ENCODE assay signal across 8 cellular contexts in the genomic region with DNA sequence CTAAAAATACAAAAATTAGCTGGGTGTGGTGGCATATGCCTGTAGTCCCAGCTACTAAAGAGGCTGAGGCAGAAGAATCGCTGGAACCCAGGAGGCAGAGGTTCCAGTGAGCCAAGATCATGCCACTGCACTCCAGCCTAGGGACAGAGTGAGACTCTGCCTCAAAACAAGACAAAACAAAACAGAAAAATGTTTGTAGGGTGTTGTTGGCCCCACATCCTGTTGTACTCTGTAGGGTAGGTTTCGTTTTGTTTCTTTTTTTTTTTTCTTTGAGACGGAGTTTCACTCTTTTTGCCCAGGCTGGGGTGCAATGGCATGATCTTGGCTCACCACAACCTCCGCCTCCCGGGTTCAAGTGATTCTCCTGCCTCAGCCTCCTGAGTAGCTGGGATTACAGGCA. TPM values are rescaled to one million over a fixed set of nuclear protein-coding genes. Genes with fewer than 3 reads are reported as not detected.
A peak's percentile ranks its signal among the peaks of the same experiment; 100 is the strongest.
DNase-seq lines count a peak whose midpoint lies in the region; ATAC-seq lines count a peak whose summit lies in the region.
"Not testable (repeated sequence)": the region's sequence is repeated elsewhere in the genome, so short reads cannot be mapped to it uniquely, and the experiment has no call there.

No MANE protein-coding gene starts in this region.

- H3K36me3 Mint-ChIP-seq in activated CD4-positive, alpha-beta T cell treated with anti-CD3 and anti-CD28 coated beads, Interleukin-2, amount 10 ng/mL, durations not matched to agents 7 days and 5 days (ENCODE audit: low read depth); activated naive CD8-positive, alpha-beta T cell treated with anti-CD3 and anti-CD28 coated beads, Interleukin-2, amount 10 ng/mL, durations not matched to agents 7 days and 5 days: not testable (repeated sequence)

- peak overlapping the region; percentile 56 for H3K4me3 Mint-ChIP-seq in activated CD4-positive, alpha-beta T cell treated with anti-CD3 and anti-CD28 coated beads, Interleukin-2, amount 10 ng/mL, durations not matched to agents 7 days and 5 days
- peak overlapping the region; percentile 70 for H3K4me3 Mint-ChIP-seq in activated naive CD8-positive, alpha-beta T cell treated with anti-CD3 and anti-CD28 coated beads, Interleukin-2, amount 10 ng/mL, durations not matched to agents 7 days and 5 days

- DNase-seq in activated CD4-positive, alpha-beta T cell treated with anti-CD3 and anti-CD28 coated beads, Interleukin-2, amount 10 ng/mL, durations not matched to agents 7 days and 5 days, result peak; percentile 70
- DNase-seq in activated naive CD8-positive, alpha-beta T cell treated with anti-CD3 and anti-CD28 coated beads, Interleukin-2, amount 10 ng/mL, durations not matched to agents 7 days and 5 days, result peak; percentile 48
- DNase-seq in stimulated activated naive CD8-positive, alpha-beta T cell treated with anti-CD3 and anti-CD28 coated beads, Interleukin-15, Interleukin-2, amounts not matched to agents 100 U/mL and 50 U/mL, for 24 hours, result not testable (repeated sequence)

- peaks cover 71% of the 10 kb centered on the region for H3K4me1 Mint-ChIP-seq in activated CD4-positive, alpha-beta T cell treated with anti-CD3 and anti-CD28 coated beads, Interleukin-2, amount 10 ng/mL, durations not matched to agents 7 days and 5 days
- H3K4me1 Mint-ChIP-seq in activated naive CD8-positive, alpha-beta T cell treated with anti-CD3 and anti-CD28 coated beads, Interleukin-2, amount 10 ng/mL, durations not matched to agents 7 days and 5 days, result peaks cover 31% of the 10 kb centered on the region

- H3K27me3 Mint-ChIP-seq in activated CD4-positive, alpha-beta T cell treated with anti-CD3 and anti-CD28 coated beads, Interleukin-2, amount 10 ng/mL, durations not matched to agents 7 days and 5 days; activated naive CD8-positive, alpha-beta T cell treated with anti-CD3 and anti-CD28 coated beads, Interleukin-2, amount 10 ng/mL, durations not matched to agents 7 days and 5 days: not testable (repeated sequence)

- H3K27ac Mint-ChIP-seq in activated CD4-positive, alpha-beta T cell treated with anti-CD3 and anti-CD28 coated beads, Interleukin-2, amount 10 ng/mL, durations not matched to agents 7 days and 5 days, result peak overlapping the region; percentile 94
- peak overlapping the region; percentile 92 for H3K27ac Mint-ChIP-seq in activated naive CD8-positive, alpha-beta T cell treated with anti-CD3 and anti-CD28 coated beads, Interleukin-2, amount 10 ng/mL, durations not matched to agents 7 days and 5 days

- H3K9me3 Mint-ChIP-seq in activated CD4-positive, alpha-beta T cell treated with anti-CD3 and anti-CD28 coated beads, Interleukin-2, amount 10 ng/mL, durations not matched to agents 7 days and 5 days, result peaks cover 12% of the 10 kb centered on the region
- H3K9me3 Mint-ChIP-seq in activated naive CD8-positive, alpha-beta T cell treated with anti-CD3 and anti-CD28 coated beads, Interleukin-2, amount 10 ng/mL, durations not matched to agents 7 days and 5 days, result not testable (repeated sequence)

- POLR2A ChIA-PET in activated CD4-positive, alpha-beta T cell treated with anti-CD3 and anti-CD28 coated beads, Interleukin-2, amount 10 ng/mL, durations not matched to agents 7 days and 5 days (lab: Charles Lee), result not testable (repeated sequence)
- POLR2A ChIA-PET in activated naive CD8-positive, alpha-beta T cell treated with anti-CD3 and anti-CD28 coated beads, Interleukin-2, amount 10 ng/mL, durations not matched to agents 7 days and 5 days (lab: Charles Lee), result interaction anchor here (0.6 to 12.6 kb wide), 6 partner anchors 13 to 486 kb away, joined by 3 to 178 read pairs (median 3); partner anchors contain the start of gene HSPA8

- ATAC-seq in GM18498 (IDR thresholded peaks at IDR 0.05; ENCODE audit: unreplicated experiment) (peak; percentile 95), GM19324 (IDR thresholded peaks at IDR 0.05; ENCODE audit: low FRiP score, unreplicated experiment) (peak; percentile 92), GM21529 (IDR thresholded peaks at IDR 0.05; ENCODE audit: unreplicated experiment) (peak; percentile 97), HG02938 (IDR thresholded peaks at IDR 0.05; ENCODE audit: unreplicated experiment) (peak; percentile 92), HG03439 (IDR thresholded peaks at IDR 0.05; ENCODE audit: unreplicated experiment) (peak; percentile 85)
- peak; percentile 97 for ATAC-seq in activated naive CD8-positive, alpha-beta T cell treated with anti-CD3 and anti-CD28 coated beads, Interleukin-2, amount 10 ng/mL, durations not matched to agents 7 days and 5 days (ENCODE audit: low read depth)
- peak; percentile 56 for ATAC-seq in stimulated activated naive CD8-positive, alpha-beta T cell treated with anti-CD3 and anti-CD28 coated beads, Interleukin-15, Interleukin-2, amounts not matched to agents 100 U/mL and 50 U/mL, for 24 hours

- CTCF ChIA-PET in activated CD4-positive, alpha-beta T cell treated with anti-CD3 and anti-CD28 coated beads, Interleukin-2, amount 10 ng/mL, durations not matched to agents 7 days and 5 days (lab: Charles Lee), result interaction anchor here (0.6 to 2.6 kb wide), 4 partner anchors 15 to 160 kb away, joined by 4 to 14 read pairs (median 6); no protein-coding TSS in a partner anchor

RNA-seq across cellular contexts. Expression of gene HSPA8, which starts 25.7 kb away (rescaled TPM):
- total RNA-seq in activated CD4-positive, alpha-beta T cell treated with anti-CD3 and anti-CD28 coated beads, Interleukin-2, amount 10 ng/mL, durations not matched to agents 7 days and 5 days, result 1,000 to 10,000 TPM; 2,083 to 2,541 TPM
- total RNA-seq in activated naive CD8-positive, alpha-beta T cell treated with anti-CD3 and anti-CD28 coated beads, Interleukin-2, amount 10 ng/mL, durations not matched to agents 7 days and 5 days, result 1,000 to 10,000 TPM; 1,098 to 1,132 TPM
